25 cellular contexts compared by ENCODE assay signal in the genomic region with DNA sequence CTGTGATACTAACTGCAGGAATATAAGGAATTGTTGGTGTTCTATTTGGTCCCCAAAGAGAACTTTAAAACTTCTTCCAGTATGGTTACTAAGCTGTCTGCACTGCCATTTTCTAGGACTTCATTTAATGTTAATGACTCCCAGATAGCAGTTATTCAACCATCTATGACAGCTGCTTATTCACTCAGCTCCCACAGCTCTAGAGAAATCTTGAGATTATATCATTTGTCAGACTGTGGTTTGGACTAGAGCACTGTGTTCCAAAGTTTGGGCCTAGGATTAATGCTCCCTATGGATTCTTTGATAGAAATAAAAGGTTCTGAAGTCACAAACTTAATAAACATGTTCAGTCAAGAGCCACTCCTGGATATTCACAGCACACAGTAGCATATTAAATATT.
"Had no signal": no experiment of that assay in that cellular context is flagged by ENCODE, and none has a peak within 500 bp of the region (broad histone marks: within the 10 kb centered on the region; RNA-seq: fewer than 3 reads in every experiment).

No MANE protein-coding gene starts in this region.

- H3K4me3 ChIP-seq: esophagus squamous epithelium, gastroesophageal sphincter, heart left ventricle, hepatocyte, left lung, mucosa of descending colon, prostate gland, right atrium auricular region, stomach, testis, tibial artery had no signal

- H3K4me1 ChIP-seq: left lung, prostate gland, right atrium auricular region, testis had no signal

- H3K27me3 ChIP-seq: esophagus squamous epithelium, foreskin keratinocyte, gastroesophageal sphincter, heart left ventricle, hepatocyte, left lung, right atrium auricular region, stomach, testis, tibial artery had no signal

- H3K27ac ChIP-seq: esophagus squamous epithelium, foreskin keratinocyte, gastroesophageal sphincter, hepatocyte, left lung, prostate gland, right atrium auricular region, stomach, testis, tibial artery had no signal

- H3K36me3 ChIP-seq: gastroesophageal sphincter, left lung, prostate gland had no signal

- DNase-seq: cortex of kidney; effector memory CD8-positive, alpha-beta T cell; erythroblast; esophagus squamous epithelium; foreskin keratinocyte; heart left ventricle; kidney; left cardiac atrium; left lung; mesenchymal stem cell; mucosa of descending colon; naive thymus-derived CD4-positive, alpha-beta T cell; nephron progenitor cell; nucleus accumbens; stimulated activated CD4-positive, alpha-beta T cell treated with anti-CD3 and anti-CD28 coated beads, Interleukin-2, amount 100 ng/mL, for 24 hours; stimulated activated CD4-positive, alpha-beta T cell treated with anti-CD3 and anti-CD28 coated beads, Interleukin-4, amount 100 ng/mL, for 24 hours; stimulated activated naive CD4-positive, alpha-beta T cell treated with Interleukin-2 at 50 U/mL for 16 hours; stomach; substantia nigra; testis; tibial artery had no signal

- H3K9me3 ChIP-seq: esophagus squamous epithelium, gastroesophageal sphincter, left lung, mucosa of descending colon, prostate gland, right atrium auricular region, stomach, testis, tibial artery had no signal

- H3K79me2 ChIP-seq: hepatocyte had no signal

- H2AFZ ChIP-seq: hepatocyte had no signal

- H3K4me2 ChIP-seq: hepatocyte had no signal
